ENCODE assay signal across 15 cellular contexts in genomic region chr15:49423906-49424520, GRCh38. TPM values are rescaled to one million over a fixed set of nuclear protein-coding genes. Genes with fewer than 3 reads are reported as not detected.
DNase-seq lines count a peak whose midpoint lies in the region; ATAC-seq and TF ChIP-seq lines count a peak whose summit lies in the region.
"Had no signal": no experiment of that assay in that cellular context is flagged by ENCODE, and none has a peak within 500 bp of the region (broad histone marks: within the 10 kb centered on the region; RNA-seq: fewer than 3 reads in every experiment).

No MANE protein-coding gene starts in this region.

- H3K4me1 ChIP-seq in colonic mucosa (no peaks in the 10 kb centered on the region), right cardiac atrium (ENCODE audit: control insufficient read depth, insufficient read depth, low read length) (no peaks in the 10 kb centered on the region), sigmoid colon (peaks cover 0 to 28% (median 9%) of the 10 kb centered on the region in 4 donors), endodermal cell (ENCODE audit: control insufficient read depth, insufficient read depth, low read length) (peaks cover 9% of the 10 kb centered on the region)
- H3K4me1 ChIP-seq in CD8-positive, alpha-beta memory T cell (ENCODE audit: insufficient read depth, low read length): no peaks in the 10 kb centered on the region

- H3K36me3 ChIP-seq in colonic mucosa (no peaks in the 10 kb centered on the region), sigmoid colon (no peaks in the 10 kb centered on the region), endodermal cell (ENCODE audit: control insufficient read depth, insufficient read depth, low read length) (no peaks in the 10 kb centered on the region)
- H3K36me3 ChIP-seq in CD8-positive, alpha-beta memory T cell (ENCODE audit: insufficient read depth, low read length): no peaks in the 10 kb centered on the region

- DNase-seq in AG04450 (ENCODE audit: low read depth, low spot score): no peak
- no peak for DNase-seq in colonic mucosa
- no peak for DNase-seq in right cardiac atrium
- DNase-seq in sigmoid colon: no peak
- no peak for DNase-seq in endodermal cell
- DNase-seq in SKM-1 (lab: John Stamatoyannopoulos, UW; ENCODE audit: unreplicated experiment): no peak
- DNase-seq in CD8-positive, alpha-beta memory T cell: no peak
- no peak for DNase-seq in HK-2 (ENCODE audit: unreplicated experiment)
- DNase-seq: activated CD8-positive, alpha-beta memory T cell treated with anti-CD3 and anti-CD28 coated beads, Interleukin-2, amount 50 U/mL, for 4 hours; activated naive CD8-positive, alpha-beta T cell treated with anti-CD3 and anti-CD28 coated beads, Interleukin-2, amount 50 U/mL, for 24 hours; mucosa of descending colon; NCI-H1694; NCI-H774; SIG-M5 had no signal

- no peak overlapping the region for H3K27ac Mint-ChIP-seq in endodermal cell
- no peak overlapping the region for H3K27ac Mint-ChIP-seq in CD8-positive, alpha-beta memory T cell
- H3K27ac Mint-ChIP-seq: activated naive CD8-positive, alpha-beta T cell treated with anti-CD3 and anti-CD28 coated beads, Interleukin-2, amount 50 U/mL, for 24 hours had no signal

- no peaks in the 10 kb centered on the region for H3K27me3 ChIP-seq in AG04450 (ENCODE audit: control insufficient read depth, insufficient read depth, low read length)
- no peaks in the 10 kb centered on the region for H3K27me3 ChIP-seq in colonic mucosa
- no peaks in the 10 kb centered on the region for H3K27me3 ChIP-seq in right cardiac atrium (ENCODE audit: control insufficient read depth, insufficient read depth)
- H3K27me3 ChIP-seq in sigmoid colon: no peaks in the 10 kb centered on the region
- no peaks in the 10 kb centered on the region for H3K27me3 ChIP-seq in endodermal cell (ENCODE audit: control insufficient read depth, insufficient read depth, low read length, poor library complexity, severe bottlenecking)
- H3K27me3 ChIP-seq in CD8-positive, alpha-beta memory T cell (ENCODE audit: insufficient read depth, low read length, poor library complexity, severe bottlenecking): no peaks in the 10 kb centered on the region

- intact Hi-C loops in colonic mucosa (cut with DNase I): loop anchor here (5.0 to 10.0 kb wide), 3 partner anchors 187 to 721 kb away; no protein-coding TSS in a partner anchor
- intact Hi-C loops in right cardiac atrium (cut with DNase I): loop anchor here in 3 of 4 donors (10.0 kb wide), 2 partner anchors 189 to 559 kb away; no protein-coding TSS in a partner anchor
- intact Hi-C loops in sigmoid colon (cut with DNase I): loop anchor here (5.0 to 10.0 kb wide), 6 partner anchors 198 to 578 kb away; partner anchors contain the start of genes COPS2, DTWD1 and FAM227B

- TF ChIP-seq EP300 in sigmoid colon (IDR thresholded peaks at IDR 0.05): no peak

- POLR2A ChIA-PET in AG04450 (lab: Yijun Ruan, JAX): interaction anchor here (2.8 kb wide), 1 partner anchor 188 kb away, joined by 15 read pairs; no protein-coding TSS in a partner anchor
- POLR2A ChIA-PET in CD8-positive, alpha-beta memory T cell (lab: Charles Lee): no interaction called here

- H3K9me3 ChIP-seq in AG04450 (ENCODE audit: control insufficient read depth, insufficient read depth, low read length): no peaks in the 10 kb centered on the region
- no peaks in the 10 kb centered on the region for H3K9me3 ChIP-seq in colonic mucosa
- no peaks in the 10 kb centered on the region for H3K9me3 ChIP-seq in right cardiac atrium (ENCODE audit: control insufficient read depth, low read length)
- no peaks in the 10 kb centered on the region for H3K9me3 ChIP-seq in sigmoid colon
- no peaks in the 10 kb centered on the region for H3K9me3 ChIP-seq in endodermal cell (ENCODE audit: control insufficient read depth, low read length)
- no peaks in the 10 kb centered on the region for H3K9me3 ChIP-seq in CD8-positive, alpha-beta memory T cell (ENCODE audit: low read length)
- H3K9me3 ChIP-seq: mucosa of descending colon had no signal

- no peak overlapping the region for H3K4me3 Mint-ChIP-seq in endodermal cell
- no peak overlapping the region for H3K4me3 Mint-ChIP-seq in CD8-positive, alpha-beta memory T cell
- H3K4me3 Mint-ChIP-seq: activated naive CD8-positive, alpha-beta T cell treated with anti-CD3 and anti-CD28 coated beads, Interleukin-2, amount 50 U/mL, for 24 hours had no signal

- ATAC-seq in right cardiac atrium: no peak
- ATAC-seq: activated naive CD8-positive, alpha-beta T cell treated with anti-CD3 and anti-CD28 coated beads, Interleukin-2, amount 50 U/mL, for 24 hours; mucosa of descending colon had no signal

- H3K27me3 Mint-ChIP-seq in endodermal cell (ENCODE audit: insufficient read depth): no peaks in the 10 kb centered on the region
- H3K27me3 Mint-ChIP-seq in CD8-positive, alpha-beta memory T cell: peaks cover 0 to 4% of the 10 kb centered on the region in 2 donors
- H3K27me3 Mint-ChIP-seq: activated naive CD8-positive, alpha-beta T cell treated with anti-CD3 and anti-CD28 coated beads, Interleukin-2, amount 50 U/mL, for 24 hours had no signal

- 22% methylated on average over 5 of the region's 5 CpGs for WGBS in right cardiac atrium
- 45 to 61% methylated on average over 5 of the region's 5 CpGs for WGBS in sigmoid colon, 2 donors
- 87 to 100% methylated on average over 3 to 5 of the region's 5 CpGs for WGBS in endodermal cell (ENCODE audit: insufficient coverage in 1 of 2, insufficient read length in 1 of 2), 2 experiments

- TF ChIP-seq CTCF in AG04450 (IDR thresholded peaks at IDR 0.05; ENCODE audit: low read depth, low read length) (no peak), colonic mucosa (IDR thresholded peaks at IDR 0.05) (no peak), sigmoid colon (IDR thresholded peaks at IDR 0.05) (no peak), endodermal cell (conservative IDR thresholded peaks at IDR 0.05) (no peak)

- H3K4me1 Mint-ChIP-seq in endodermal cell: no peaks in the 10 kb centered on the region
- peaks cover 0 to 8% (median 5%) of the 10 kb centered on the region in 3 donors for H3K4me1 Mint-ChIP-seq in CD8-positive, alpha-beta memory T cell

- TF ChIP-seq POLR2A in sigmoid colon (IDR thresholded peaks at IDR 0.05): no peak

- H3K9ac ChIP-seq in colonic mucosa (ENCODE audit: low read depth in 2 of 2, low read length in 2 of 2) (peak overlapping the region in 1 of 2 donors; percentile 14), endodermal cell (ENCODE audit: extremely low read depth, low read length, poor library complexity, severe bottlenecking) (no peak overlapping the region)

- no peak overlapping the region for H3K27ac ChIP-seq in AG04450 (ENCODE audit: low read depth, low read length)
- peak overlapping the region; percentile 10 for H3K27ac ChIP-seq in colonic mucosa
- H3K27ac ChIP-seq in right cardiac atrium (ENCODE audit: low read length): peak overlapping the region; percentile 85
- H3K27ac ChIP-seq in sigmoid colon: peak overlapping the region; percentile 64 to 79 (median 77)
- no peak overlapping the region for H3K27ac ChIP-seq in endodermal cell (ENCODE audit: low read depth, low read length)
- H3K27ac ChIP-seq in CD8-positive, alpha-beta memory T cell (ENCODE audit: low read depth, low read length): no peak overlapping the region

- H3K9me3 Mint-ChIP-seq in endodermal cell: no peaks in the 10 kb centered on the region
- no peaks in the 10 kb centered on the region for H3K9me3 Mint-ChIP-seq in CD8-positive, alpha-beta memory T cell
- H3K9me3 Mint-ChIP-seq: activated naive CD8-positive, alpha-beta T cell treated with anti-CD3 and anti-CD28 coated beads, Interleukin-2, amount 50 U/mL, for 24 hours had no signal

- no peaks in the 10 kb centered on the region for H3K36me3 Mint-ChIP-seq in endodermal cell (ENCODE audit: low read depth)
- H3K36me3 Mint-ChIP-seq in CD8-positive, alpha-beta memory T cell: peaks cover 0 to 1% (median 0%) of the 10 kb centered on the region in 3 donors

- CTCF ChIA-PET in AG04450 (lab: Charles Lee): interaction anchor here (0.9 to 6.4 kb wide), 5 partner anchors 179 to 628 kb away, joined by 4 to 145 read pairs (median 23); no protein-coding TSS in a partner anchor
- CTCF ChIA-PET in CD8-positive, alpha-beta memory T cell (lab: Charles Lee): no interaction called here

- H3K4me3 ChIP-seq in AG04450 (ENCODE audit: low read depth, low read length) (peak overlapping the region; percentile 66), colonic mucosa (peak overlapping the region; percentile 16), right cardiac atrium (ENCODE audit: low read length) (peak overlapping the region; percentile 88), sigmoid colon (peak overlapping the region; percentile 45 to 57 (median 52)), endodermal cell (ENCODE audit: low read length) (no peak overlapping the region)
- no peak overlapping the region for H3K4me3 ChIP-seq in CD8-positive, alpha-beta memory T cell (ENCODE audit: low read length)
- H3K4me3 ChIP-seq: mucosa of descending colon had no signal

RNA-seq across cellular contexts. Expression of gene FGF7, which starts 1.0 kb away (rescaled TPM):
- polyA plus RNA-seq in AG04450 (2011; rRNA removed): 113 and 175 TPM in 2 replicates
- 105 and 197 TPM in 2 replicates for polyA minus RNA-seq in AG04450 (2011; rRNA and poly(A)+ RNA removed)
- 10 to 100 TPM in 1 of 2 donors, 1 to 10 TPM in 1; 3.7 to 13.3 TPM for total RNA-seq in colonic mucosa
- 10 to 100 TPM; 29.0 to 50.0 (median 39.0) TPM for total RNA-seq in right cardiac atrium
- 21.3 TPM for polyA plus RNA-seq in right cardiac atrium
- total RNA-seq in sigmoid colon: 100 to 1,000 TPM; 105 to 133 (median 110) TPM
- 10 to 100 TPM in 2 of 3 donors, 1 to 10 TPM in 1; 5.1 to 15.6 (median 11.9) TPM for polyA plus RNA-seq in sigmoid colon
- total RNA-seq in endodermal cell: not detected
- 0.21 TPM for polyA plus RNA-seq in endodermal cell (2013, experiment 1 of 2)
- polyA plus RNA-seq in endodermal cell (2013, experiment 2 of 2): 0.17 TPM
- total RNA-seq in CD8-positive, alpha-beta memory T cell: not detected
- not detected for polyA plus RNA-seq in CD8-positive, alpha-beta memory T cell
- total RNA-seq: A673 had no signal

Comparison
In these comparisons a context has a peak if more than half of its experiments do, and no peak if none do; other contexts are left out.
1. H3K27ac ChIP-seq: peak in colonic mucosa (single experiment), right cardiac atrium (single experiment) and sigmoid colon (4 of 4); none in AG04450 (single experiment), endodermal cell (single experiment) and CD8-positive, alpha-beta memory T cell (single experiment).
2. H3K4me3 ChIP-seq: peak in AG04450 (single experiment), colonic mucosa (single experiment), right cardiac atrium (single experiment) and sigmoid colon (4 of 4); none in endodermal cell (single experiment) and CD8-positive, alpha-beta memory T cell (single experiment).
3. RNA of gene FGF7, which starts 1.0 kb away (total RNA-seq): 105 to 133 TPM in sigmoid colon, 29.0 to 50.0 TPM in right cardiac atrium and 3.7 to 13.3 TPM in colonic mucosa; not detected in endodermal cell and not detected in CD8-positive, alpha-beta memory T cell; every median in the first group is over 4 times any median in the second.